In the genomic region with DNA sequence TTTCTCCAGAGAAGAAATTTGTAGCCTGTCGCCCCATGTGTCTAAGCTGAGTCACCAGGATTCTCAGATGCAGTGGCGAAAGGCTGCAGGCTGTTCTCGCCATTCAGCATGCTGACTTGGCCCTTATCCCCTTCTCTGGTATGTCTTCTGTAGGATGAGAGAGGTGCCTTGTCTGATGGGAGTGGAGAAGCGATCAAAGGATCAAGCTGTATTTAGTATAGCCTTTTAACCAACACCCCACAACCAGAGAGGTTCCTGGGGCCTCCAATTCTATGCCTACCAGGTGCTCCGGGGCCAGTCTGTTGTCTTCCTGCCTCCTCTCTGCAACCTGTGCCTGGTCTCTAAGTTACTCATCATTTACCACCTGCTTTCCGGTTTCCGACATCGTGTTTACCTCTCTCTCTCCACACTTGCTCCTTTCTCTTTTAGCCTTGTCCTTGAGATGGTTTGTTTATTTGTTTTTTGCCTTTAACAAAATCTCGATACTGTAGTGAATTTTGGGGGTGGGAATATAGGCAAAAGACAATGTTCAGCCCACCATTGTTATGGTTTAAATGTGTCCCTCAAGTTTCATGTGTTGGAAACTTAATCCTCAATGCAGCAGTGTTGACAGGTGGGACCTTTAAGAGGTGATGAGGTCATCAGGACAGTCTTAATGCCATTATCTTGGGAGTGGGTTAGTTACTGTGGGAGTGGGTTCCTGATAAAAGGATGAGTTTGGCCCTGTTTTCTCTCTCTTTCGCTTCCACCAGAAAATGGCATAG, we compare ENCODE assay signal across 10 cellular contexts. TPM values are rescaled to one million over a fixed set of nuclear protein-coding genes. Genes with fewer than 3 reads are reported as not detected.
DNase-seq lines count a peak whose midpoint lies in the region; ATAC-seq and TF ChIP-seq lines count a peak whose summit lies in the region.
"Had no signal": no experiment of that assay in that cellular context is flagged by ENCODE, and none has a peak within 500 bp of the region (broad histone marks: within the 10 kb centered on the region; RNA-seq: fewer than 3 reads in every experiment).

No MANE protein-coding gene starts in this region.

- 68 to 73% methylated on average over 10 of the region's 10 CpGs for WGBS in esophagus squamous epithelium, 2 donors

- H3K27ac ChIP-seq in PC-9 (peak overlapping the region; percentile 98), esophagus squamous epithelium (peak overlapping the region; percentile 23 to 80 (median 62))

- H3K36me3 ChIP-seq in PC-9 (ENCODE audit: low read depth) (peaks cover 16% of the 10 kb centered on the region; the same call in 1 of the 2 replicates), esophagus squamous epithelium (no peaks in the 10 kb centered on the region)
- H3K36me3 ChIP-seq: thyroid gland had no signal

- H4K20me1 ChIP-seq in PC-9 (ENCODE audit: insufficient read depth): no peaks in the 10 kb centered on the region

- CTCF ChIA-PET in PC-9 (lab: Charles Lee): interaction anchor here (0.9 to 1.5 kb wide), 3 partner anchors 19 to 43 kb away, joined by 3 to 4 read pairs (median 3); no protein-coding TSS in a partner anchor

- POLR2A ChIA-PET in PC-9 (lab: Charles Lee; ENCODE audit: unreplicated experiment): interaction anchor here (0.6 kb wide), 3 partner anchors 25 to 1505 kb away, joined by 3 to 4 read pairs (median 3); a partner anchor contains a TSS

- no peak for TF ChIP-seq POLR2A in esophagus squamous epithelium (IDR thresholded peaks at IDR 0.05)

- no peaks in the 10 kb centered on the region for H3K9me3 Mint-ChIP-seq in stimulated activated naive B cell treated with anti-CD40 and anti-IgM and Interleukin-4, amounts not matched to agents 10 μg/mL and 1 μg/mL and 100 μg/mL, for 72 hours
- H3K9me3 Mint-ChIP-seq: natural killer cell had no signal

- no peak for TF ChIP-seq CTCF in PC-9 (conservative IDR thresholded peaks at IDR 0.05)
- TF ChIP-seq CTCF in esophagus squamous epithelium (IDR thresholded peaks at IDR 0.05): no peak

- no TSS peak for BruUV-seq in PC-9 (replicated peaks; lab: Mats Ljungman, UMichigan)

- 0 out of 2 replicates have a peak overlapping the region, but pooled peaks have one; percentile 18 for H2AFZ ChIP-seq in PC-9

- no peaks in the 10 kb centered on the region for H3K4me1 Mint-ChIP-seq in stimulated activated naive B cell treated with anti-CD40 and anti-IgM and Interleukin-4, amounts not matched to agents 10 μg/mL and 1 μg/mL and 100 μg/mL, for 72 hours
- H3K4me1 Mint-ChIP-seq: natural killer cell had no signal

- H3K4me1 ChIP-seq in PC-9 (replicated peaks; ENCODE audit: insufficient read depth) (peaks cover 100% of the 10 kb centered on the region), esophagus squamous epithelium (peaks cover 12 to 73% (median 24%) of the 10 kb centered on the region in 3 donors)

- H3K4me3 Mint-ChIP-seq in stimulated activated naive B cell treated with anti-CD40 and anti-IgM and Interleukin-4, amounts not matched to agents 10 μg/mL and 1 μg/mL and 100 μg/mL, for 72 hours: no peak overlapping the region
- H3K4me3 Mint-ChIP-seq: natural killer cell had no signal

- intact Hi-C loops in PC-9 (cut with micrococcal nuclease; ENCODE audit: unreplicated experiment) (no loop called here), esophagus squamous epithelium (cut with DNase I) (no loop called here)

- no peaks in the 10 kb centered on the region for H3K27me3 Mint-ChIP-seq in stimulated activated naive B cell treated with anti-CD40 and anti-IgM and Interleukin-4, amounts not matched to agents 10 μg/mL and 1 μg/mL and 100 μg/mL, for 72 hours

- peak overlapping the region; percentile 6; the same call in 1 of the 2 replicates for H3K4me3 ChIP-seq in PC-9
- no peak overlapping the region for H3K4me3 ChIP-seq in esophagus squamous epithelium
- H3K4me3 ChIP-seq: thyroid gland had no signal

- H3K27me3 ChIP-seq in PC-9 (ENCODE audit: insufficient read depth, low read depth): no peaks in the 10 kb centered on the region
- no peaks in the 10 kb centered on the region for H3K27me3 ChIP-seq in esophagus squamous epithelium
- H3K27me3 ChIP-seq: thyroid gland had no signal

- ATAC-seq in stimulated activated naive B cell treated with anti-CD40 and anti-IgM and Interleukin-4, amounts not matched to agents 10 μg/mL and 1 μg/mL and 100 μg/mL, for 72 hours (replicated peaks): no peak
- ATAC-seq: natural killer cell had no signal

- peaks cover 4 to 15% of the 10 kb centered on the region in 2 donors for H3K36me3 Mint-ChIP-seq in stimulated activated naive B cell treated with anti-CD40 and anti-IgM and Interleukin-4, amounts not matched to agents 10 μg/mL and 1 μg/mL and 100 μg/mL, for 72 hours
- H3K36me3 Mint-ChIP-seq: natural killer cell had no signal

- in situ Hi-C loops in G401 (cut with HindIII; ENCODE audit: low sequenced_read_pairs): no loop called here

- DNase-seq in ELF-1 (ENCODE audit: low read depth, low spot score): peak; percentile 31
- DNase-seq in PC-9: peak; percentile 42 to 81
- DNase-seq in esophagus squamous epithelium (lab: John Stamatoyannopoulos, UW): no peak
- peak; percentile 52 for DNase-seq in renal cortical epithelial cell (ENCODE audit: low read depth)
- no peak for DNase-seq in G401 (ENCODE audit: low spot score)
- no peak for DNase-seq in stimulated activated naive B cell treated with anti-CD40 and anti-IgM and Interleukin-4, amounts not matched to agents 10 μg/mL and 1 μg/mL and 100 μg/mL, for 72 hours
- no peak for DNase-seq in activated T-cell treated with anti-CD3 and anti-CD28 coated beads, Interleukin-2, amount 50 U/mL, for 48 hours
- no peak for DNase-seq in stimulated activated CD4-positive, alpha-beta T cell treated with anti-CD3 and anti-CD28 coated beads, Interleukin-2, amount 100 ng/mL, for 24 hours
- DNase-seq: natural killer cell, thyroid gland had no signal

- no peaks in the 10 kb centered on the region; the same call in 1 of the 2 replicates for H3K9me3 ChIP-seq in PC-9 (ENCODE audit: insufficient read depth, low read depth)
- H3K9me3 ChIP-seq in esophagus squamous epithelium: no peaks in the 10 kb centered on the region
- H3K9me3 ChIP-seq: thyroid gland had no signal

- H3K27ac Mint-ChIP-seq in stimulated activated naive B cell treated with anti-CD40 and anti-IgM and Interleukin-4, amounts not matched to agents 10 μg/mL and 1 μg/mL and 100 μg/mL, for 72 hours: no peak overlapping the region
- H3K27ac Mint-ChIP-seq: natural killer cell had no signal

- H3K4me2 ChIP-seq in PC-9: peak overlapping the region; percentile 64

- no peaks in the 10 kb centered on the region for H3K9me2 ChIP-seq in PC-9 (ENCODE audit: insufficient read depth)

- peaks cover 85% of the 10 kb centered on the region for H3F3A ChIP-seq in PC-9 (ENCODE audit: insufficient read depth, low read depth)

- no peaks in the 10 kb centered on the region for H3K79me2 ChIP-seq in PC-9 (ENCODE audit: low read depth)

RNA-seq across cellular contexts. Expression of a gene that starts 31.4 kb away (rescaled TPM):
- 31.0 and 38.6 TPM in 2 replicates for total RNA-seq in PC-9 (2021)
- total RNA-seq in esophagus squamous epithelium: 100 to 1,000 TPM in 2 of 4 donors, 10 to 100 TPM in 2; 72.7 to 108 (median 98.2) TPM
- total RNA-seq in renal cortical epithelial cell: 97.6 and 98.1 TPM in 2 replicates
- total RNA-seq in G401 (2014; rRNA removed; shearing (Covaris generic)): 42.5 and 58.7 TPM in 2 replicates

RNA-seq across cellular contexts. Expression of a gene that starts 38.2 kb away (rescaled TPM):
- total RNA-seq in PC-9 (2021) (9.3 and 20.5 TPM in 2 replicates), esophagus squamous epithelium (10 to 100 TPM in 1 of 4 donors, 1 to 10 TPM in 3; 1.4 to 53.3 (median 6.4) TPM), renal cortical epithelial cell (7.8 and 27.5 TPM in 2 replicates)
- total RNA-seq in G401 (2014; rRNA removed; shearing (Covaris generic)): not detected in 2 replicates
- total RNA-seq: natural killer cell had no signal

Comparison
In these comparisons a context has a peak if more than half of its experiments do, and no peak if none do; other contexts are left out.
1. DNase-seq: peak in ELF-1 (single experiment), PC-9 (2 of 2) and renal cortical epithelial cell (single experiment); none in esophagus squamous epithelium (single experiment), G401 (single experiment), stimulated activated naive B cell treated with anti-CD40 and anti-IgM and Interleukin-4, amounts not matched to agents 10 μg/mL and 1 μg/mL and 100 μg/mL, for 72 hours (single experiment), activated T-cell treated with anti-CD3 and anti-CD28 coated beads, Interleukin-2, amount 50 U/mL, for 48 hours (0 of 2) and stimulated activated CD4-positive, alpha-beta T cell treated with anti-CD3 and anti-CD28 coated beads, Interleukin-2, amount 100 ng/mL, for 24 hours (0 of 2).